16 cellular contexts compared by ENCODE assay signal in genomic region chr13:112575680-112576079, GRCh38. TPM values are rescaled to one million over a fixed set of nuclear protein-coding genes. Genes with fewer than 3 reads are reported as not detected.
DNase-seq lines count a peak whose midpoint lies in the region; ATAC-seq, FAIRE-seq and TF ChIP-seq lines count a peak whose summit lies in the region.
"Had no signal": no experiment of that assay in that cellular context is flagged by ENCODE, and none has a peak within 500 bp of the region (broad histone marks: within the 10 kb centered on the region; RNA-seq: fewer than 3 reads in every experiment).

No MANE protein-coding gene starts in this region.

- no peaks in the 10 kb centered on the region for H3K9me1 ChIP-seq in endothelial cell of umbilical vein (replicated peaks; ENCODE audit: control insufficient read depth, extremely low read depth, insufficient read depth, low read length)

- no peaks in the 10 kb centered on the region for H4K20me1 ChIP-seq in endothelial cell of umbilical vein (replicated peaks; ENCODE audit: control insufficient read depth, extremely low read depth, insufficient read depth, low read length)

- H3K27me3 ChIP-seq in HL-60 (ENCODE audit: insufficient read depth, poor library complexity, severe bottlenecking) (no peaks in the 10 kb centered on the region), endothelial cell of umbilical vein (ENCODE audit: control insufficient read depth in 2 of 2, insufficient read depth in 2 of 2, low read length in 2 of 2) (no peaks in the 10 kb centered on the region), right cardiac atrium (ENCODE audit: control insufficient read depth, insufficient read depth) (no peaks in the 10 kb centered on the region)
- H3K27me3 ChIP-seq: heart right ventricle had no signal

- H3K4me3 ChIP-seq in HL-60 (replicated peaks; ENCODE audit: insufficient read depth, low read length) (no peak overlapping the region), endothelial cell of umbilical vein (replicated peaks in 1 of 3; ENCODE audit: insufficient read depth in 1 of 3, low read depth in 1 of 3, low read length in 3 of 3) (no peak overlapping the region), right cardiac atrium (ENCODE audit: low read length) (no peak overlapping the region)
- H3K4me3 ChIP-seq: heart right ventricle, lower lobe of right lung had no signal

- peaks cover 96% of the 10 kb centered on the region for H3K79me2 ChIP-seq in endothelial cell of umbilical vein (ENCODE audit: control insufficient read depth, insufficient read depth, low read length)

- peak overlapping the region in 4 of 6 donors; percentile 21 to 80 (median 69) for H3K27ac Mint-ChIP-seq in naive B cell
- H3K27ac Mint-ChIP-seq in activated T-helper 1 cell treated with anti-CD3 and anti-CD28 coated beads, Interleukin-12 subunit alpha, Interleukin-12 subunit beta, Interleukin-2, Interleukin-4 antibody, amounts not matched to agents 30 ng/mL and 10 ng/mL and 1 ng/mL, durations not matched to agents 14 hours and 24 hours and 36 hours, result no peak overlapping the region
- H3K27ac Mint-ChIP-seq in nephron progenitor cell, result no peak overlapping the region

- 90% methylated on average over 5 of the region's 5 CpGs for WGBS in right cardiac atrium

- H3K4me1 ChIP-seq in endothelial cell of umbilical vein (ENCODE audit: control insufficient read depth, extremely low read depth, insufficient read depth, low read length) (peaks cover 35% of the 10 kb centered on the region), right cardiac atrium (ENCODE audit: control insufficient read depth, insufficient read depth, low read length) (peaks cover 6% of the 10 kb centered on the region)

- H3K9me3 Mint-ChIP-seq in naive B cell (peaks cover 0 to 3% (median 0%) of the 10 kb centered on the region in 7 donors), nephron progenitor cell (peaks cover 51% of the 10 kb centered on the region)
- H3K9me3 Mint-ChIP-seq in activated T-helper 1 cell treated with anti-CD3 and anti-CD28 coated beads, Interleukin-12 subunit alpha, Interleukin-12 subunit beta, Interleukin-2, Interleukin-4 antibody, amounts not matched to agents 30 ng/mL and 10 ng/mL and 1 ng/mL, durations not matched to agents 14 hours and 24 hours and 36 hours, result peaks cover 6% of the 10 kb centered on the region

- BruUV-seq in endothelial cell of umbilical vein (replicated peaks; lab: Mats Ljungman, UMichigan), result no TSS peak

- dilution Hi-C loops in endothelial cell of umbilical vein (cut with MboI; ENCODE audit: extremely low pct_ligation_motif_present, low sequenced_read_pairs), result no loop called here

- peak overlapping the region; percentile 57 for H3K4me2 ChIP-seq in endothelial cell of umbilical vein (ENCODE audit: insufficient read depth, low read length)

- H3K4me1 Mint-ChIP-seq in naive B cell, result peaks cover 55 to 70% (median 58%) of the 10 kb centered on the region in 3 donors
- peaks cover 51% of the 10 kb centered on the region for H3K4me1 Mint-ChIP-seq in activated T-helper 1 cell treated with anti-CD3 and anti-CD28 coated beads, Interleukin-12 subunit alpha, Interleukin-12 subunit beta, Interleukin-2, Interleukin-4 antibody, amounts not matched to agents 30 ng/mL and 10 ng/mL and 1 ng/mL, durations not matched to agents 14 hours and 24 hours and 36 hours (ENCODE audit: low read depth)
- peaks cover 36% of the 10 kb centered on the region for H3K4me1 Mint-ChIP-seq in nephron progenitor cell

- no peaks in the 10 kb centered on the region for H3K9me3 ChIP-seq in endothelial cell of umbilical vein (replicated peaks; ENCODE audit: control insufficient read depth, insufficient read depth, low read length)
- no peaks in the 10 kb centered on the region for H3K9me3 ChIP-seq in right cardiac atrium (ENCODE audit: control insufficient read depth, low read length)
- H3K9me3 ChIP-seq: lower lobe of right lung had no signal

- no peak for TF ChIP-seq CTCF in HL-60 (IDR thresholded peaks at IDR 0.05; ENCODE audit: insufficient read depth, low read length)
- no peak for TF ChIP-seq CTCF in endothelial cell of umbilical vein (IDR thresholded peaks at IDR 0.05; ENCODE audit: extremely low read depth in 1 of 2, insufficient read depth in 1 of 2, low read depth in 1 of 2, low read length in 2 of 2)
- no peak for TF ChIP-seq CTCF in nephron progenitor cell (IDR thresholded peaks at IDR 0.05)

- peak; percentile 57 for FAIRE-seq in endothelial cell of umbilical vein (lab: Jason Lieb, UNC)
- FAIRE-seq: D721Med had no signal

- H2AFZ ChIP-seq in endothelial cell of umbilical vein (ENCODE audit: low read depth, low read length), result no peak overlapping the region

- CTCF ChIA-PET in endothelial cell of umbilical vein (lab: Charles Lee), result interaction anchor here (0.9 kb wide), 1 partner anchor 12 kb away, joined by 3 read pairs; no protein-coding TSS in a partner anchor

- intact Hi-C loops in endothelial cell of umbilical vein (cut with micrococcal nuclease) (loop anchor here (1.0 kb wide), 2 partner anchors 12 to 30 kb away; no protein-coding TSS in a partner anchor), right cardiac atrium (cut with DNase I) (no loop called here)
- intact Hi-C loops in activated T-helper 1 cell treated with anti-CD3 and anti-CD28 coated beads, Interleukin-12 subunit alpha, Interleukin-12 subunit beta, Interleukin-2, Interleukin-4 antibody, amounts not matched to agents 30 ng/mL and 10 ng/mL and 1 ng/mL, durations not matched to agents 14 hours and 24 hours and 36 hours (cut with micrococcal nuclease), result no loop called here

- no peak overlapping the region for H3K9ac ChIP-seq in endothelial cell of umbilical vein (replicated peaks; ENCODE audit: extremely low read depth, insufficient read depth, low read length)

- peak; percentile 93 for DNase-seq in DMS79 treated with DMSO at 0.1 percent for 48 hours (lab: John Stamatoyannopoulos, UW)
- peak in 1 of 2 experiments; percentile 29 for DNase-seq in HL-60 (ENCODE audit: low read depth in 1 of 2, low spot score in 1 of 2)
- DNase-seq in endothelial cell of umbilical vein (ENCODE audit: low read depth, low spot score), result peak; percentile 31
- no peak for DNase-seq in naive B cell
- no peak for DNase-seq in activated T-helper 1 cell treated with anti-CD3 and anti-CD28 coated beads, Interleukin-12 subunit alpha, Interleukin-12 subunit beta, Interleukin-2, Interleukin-4 antibody, amounts not matched to agents 30 ng/mL and 10 ng/mL and 1 ng/mL, durations not matched to agents 14 hours and 24 hours and 36 hours (ENCODE audit: low spot score)
- DNase-seq in nephron progenitor cell, result no peak
- no peak for DNase-seq in SW 1271 (lab: John Stamatoyannopoulos, UW)
- DNase-seq in right cardiac atrium, result no peak
- DNase-seq: activated CD4-positive, alpha-beta T cell treated with anti-CD3 and anti-CD28 coated beads for 4 hours; central memory CD4-positive, alpha-beta T cell; heart right ventricle; Karpas-422; lower lobe of right lung; NCI-H2029 treated with DMSO at 0.1 percent for 48 hours; stimulated activated CD4-positive, alpha-beta T cell treated with anti-CD3 and anti-CD28 coated beads, Interleukin-4, amount 100 ng/mL, for 24 hours had no signal

- H3K36me3 ChIP-seq in endothelial cell of umbilical vein (ENCODE audit: control insufficient read depth in 2 of 2, extremely low read depth in 1 of 2, insufficient read depth in 2 of 2, low read length in 2 of 2), result no peaks in the 10 kb centered on the region
- H3K36me3 ChIP-seq: heart right ventricle, lower lobe of right lung had no signal

- H3K27me3 Mint-ChIP-seq in naive B cell (no peaks in the 10 kb centered on the region), nephron progenitor cell (ENCODE audit: low read depth, poor library complexity) (peaks cover 4% of the 10 kb centered on the region)
- no peaks in the 10 kb centered on the region for H3K27me3 Mint-ChIP-seq in activated T-helper 1 cell treated with anti-CD3 and anti-CD28 coated beads, Interleukin-12 subunit alpha, Interleukin-12 subunit beta, Interleukin-2, Interleukin-4 antibody, amounts not matched to agents 30 ng/mL and 10 ng/mL and 1 ng/mL, durations not matched to agents 14 hours and 24 hours and 36 hours (ENCODE audit: insufficient read depth)

- TF ChIP-seq POLR2A in endothelial cell of umbilical vein (IDR thresholded peaks at IDR 0.05; ENCODE audit: low read depth, low read length), result no peak

- POLR2A ChIA-PET in endothelial cell of umbilical vein (lab: Charles Lee), result no interaction called here

- ATAC-seq in naive B cell (ENCODE audit: low read depth in 2 of 2), result no peak
- no peak for ATAC-seq in right cardiac atrium

- H3K4me3 Mint-ChIP-seq in naive B cell, result peak overlapping the region in 1 of 8 donors; percentile 8
- H3K4me3 Mint-ChIP-seq in activated T-helper 1 cell treated with anti-CD3 and anti-CD28 coated beads, Interleukin-12 subunit alpha, Interleukin-12 subunit beta, Interleukin-2, Interleukin-4 antibody, amounts not matched to agents 30 ng/mL and 10 ng/mL and 1 ng/mL, durations not matched to agents 14 hours and 24 hours and 36 hours, result no peak overlapping the region
- no peak overlapping the region for H3K4me3 Mint-ChIP-seq in nephron progenitor cell

- H3K27ac ChIP-seq in HL-60 (replicated peaks) (peak overlapping the region; percentile 50), endothelial cell of umbilical vein (ENCODE audit: insufficient read depth, low read depth, low read length) (peak overlapping the region; percentile 89), right cardiac atrium (ENCODE audit: low read length) (no peak overlapping the region)

- H3K36me3 Mint-ChIP-seq in naive B cell (peaks cover 0 to 6% of the 10 kb centered on the region in 2 donors), nephron progenitor cell (ENCODE audit: low read depth) (peaks cover 65% of the 10 kb centered on the region)
- peaks cover 14% of the 10 kb centered on the region for H3K36me3 Mint-ChIP-seq in activated T-helper 1 cell treated with anti-CD3 and anti-CD28 coated beads, Interleukin-12 subunit alpha, Interleukin-12 subunit beta, Interleukin-2, Interleukin-4 antibody, amounts not matched to agents 30 ng/mL and 10 ng/mL and 1 ng/mL, durations not matched to agents 14 hours and 24 hours and 36 hours (ENCODE audit: low read depth)

RNA-seq across cellular contexts. Expression of gene TUBGCP3, which starts 12.3 kb away (rescaled TPM):
- total RNA-seq in endothelial cell of umbilical vein (44.0 and 47.7 TPM in 2 replicates), right cardiac atrium (10 to 100 TPM; 16.8 to 21.9 (median 19.3) TPM)
- polyA plus RNA-seq in endothelial cell of umbilical vein (35.8 and 36.4 TPM in 2 replicates), naive B cell (ENCODE audit: low read depth in 6 of 6) (10 to 100 TPM; 13.3 to 24.4 (median 16.5) TPM), right cardiac atrium (9.4 TPM)
- 33.4 and 34.2 TPM in 2 replicates for polyA plus RNA-seq in endothelial cell of umbilical vein (2011; cell fraction: cytosol; rRNA removed)
- 80.1 and 93.9 TPM in 2 replicates for polyA plus RNA-seq in endothelial cell of umbilical vein (2011; cell fraction: nucleus; rRNA removed)
- 20.1 and 20.9 TPM in 2 replicates for polyA plus RNA-seq in endothelial cell of umbilical vein (2012)
- polyA minus RNA-seq in endothelial cell of umbilical vein, result 77.6 and 81.4 TPM in 2 replicates
- 26.1 TPM for polyA minus RNA-seq in endothelial cell of umbilical vein (2011; cell fraction: cytosol; rRNA and poly(A)+ RNA removed)
- 107 and 136 TPM in 2 replicates for polyA minus RNA-seq in endothelial cell of umbilical vein (2011; cell fraction: nucleus; rRNA and poly(A)+ RNA removed)
- total RNA-seq in activated T-helper 1 cell treated with anti-CD3 and anti-CD28 coated beads, Interleukin-12 subunit alpha, Interleukin-12 subunit beta, Interleukin-2, Interleukin-4 antibody, amounts not matched to agents 30 ng/mL and 10 ng/mL and 1 ng/mL, durations not matched to agents 14 hours and 24 hours and 36 hours, result 67.4 and 71.8 TPM in 2 replicates

Comparison
In these comparisons a context has a peak if more than half of its experiments do, and no peak if none do; other contexts are left out.
1. DNase-seq: peak in DMS79 treated with DMSO at 0.1 percent for 48 hours (single experiment) and endothelial cell of umbilical vein (single experiment); none in naive B cell (single experiment), activated T-helper 1 cell treated with anti-CD3 and anti-CD28 coated beads, Interleukin-12 subunit alpha, Interleukin-12 subunit beta, Interleukin-2, Interleukin-4 antibody, amounts not matched to agents 30 ng/mL and 10 ng/mL and 1 ng/mL, durations not matched to agents 14 hours and 24 hours and 36 hours (single experiment), nephron progenitor cell (single experiment), SW 1271 (0 of 2) and right cardiac atrium (0 of 3).
2. H3K27ac Mint-ChIP-seq: peak in naive B cell (4 of 6); none in activated T-helper 1 cell treated with anti-CD3 and anti-CD28 coated beads, Interleukin-12 subunit alpha, Interleukin-12 subunit beta, Interleukin-2, Interleukin-4 antibody, amounts not matched to agents 30 ng/mL and 10 ng/mL and 1 ng/mL, durations not matched to agents 14 hours and 24 hours and 36 hours (single experiment) and nephron progenitor cell (single experiment).